ENCODE assay signal across 21 cellular contexts in the genomic region with DNA sequence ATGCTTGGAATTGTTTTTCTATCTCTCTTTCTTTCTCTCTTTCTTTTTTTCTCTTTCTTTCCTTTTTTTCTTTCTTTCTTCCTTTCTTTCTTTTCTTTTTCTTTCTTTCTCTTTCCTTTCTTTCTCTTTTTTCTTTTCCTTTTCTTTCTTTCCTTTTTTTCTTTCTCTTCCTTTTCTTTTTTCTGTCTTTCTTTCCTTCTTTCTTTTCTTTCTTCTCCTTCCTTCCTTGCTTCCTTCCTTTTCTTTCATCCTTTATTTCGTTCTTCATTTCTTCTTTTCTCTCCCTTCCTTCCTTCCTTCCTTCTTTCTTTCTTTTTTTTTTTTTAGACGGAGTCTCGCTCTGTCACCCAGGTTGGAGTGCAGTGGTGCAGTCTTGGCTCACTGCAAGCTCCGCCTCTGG. TPM values are rescaled to one million over a fixed set of nuclear protein-coding genes. Genes with fewer than 3 reads are reported as not detected.
DNase-seq lines count a peak whose midpoint lies in the region; ATAC-seq and TF ChIP-seq lines count a peak whose summit lies in the region.
"Had no signal": no experiment of that assay in that cellular context is flagged by ENCODE, and none has a peak within 500 bp of the region (broad histone marks: within the 10 kb centered on the region; RNA-seq: fewer than 3 reads in every experiment).

No MANE protein-coding gene starts in this region.

- TF ChIP-seq CTCF in activated B cell treated with CpG ODN at 0.5 μM for 24 hours (IDR thresholded peaks at IDR 0.05) (peak; percentile 22), type B pancreatic cell (conservative IDR thresholded peaks at IDR 0.05) (no peak)

- no peaks in the 10 kb centered on the region for H3K27me3 Mint-ChIP-seq in activated naive CD8-positive, alpha-beta T cell
- H3K27me3 Mint-ChIP-seq in activated naive CD8-positive, alpha-beta T cell treated with anti-CD3 and anti-CD28 coated beads, Interleukin-2, amount 50 U/mL, for 24 hours = peaks cover 12% of the 10 kb centered on the region
- no peaks in the 10 kb centered on the region for H3K27me3 Mint-ChIP-seq in activated B cell treated with CpG ODN at 0.5 μM for 24 hours
- peaks cover 6% of the 10 kb centered on the region for H3K27me3 Mint-ChIP-seq in memory B cell
- peaks cover 10% of the 10 kb centered on the region for H3K27me3 Mint-ChIP-seq in type B pancreatic cell
- peaks cover 7% of the 10 kb centered on the region for H3K27me3 Mint-ChIP-seq in activated CD4-positive, alpha-beta memory T cell treated with anti-CD3 and anti-CD28 coated beads for 36 hours

- intact Hi-C loops in activated B cell treated with CpG ODN at 0.5 μM for 24 hours (cut with micrococcal nuclease) = no loop called here
- intact Hi-C loops in activated CD4-positive, alpha-beta memory T cell treated with anti-CD3 and anti-CD28 coated beads for 36 hours (cut with micrococcal nuclease) = no loop called here

- peak overlapping the region; percentile 53 for H3K4me3 Mint-ChIP-seq in activated naive CD8-positive, alpha-beta T cell
- H3K4me3 Mint-ChIP-seq in activated naive CD8-positive, alpha-beta T cell treated with anti-CD3 and anti-CD28 coated beads, Interleukin-2, amount 50 U/mL, for 24 hours = no peak overlapping the region
- H3K4me3 Mint-ChIP-seq in activated B cell treated with CpG ODN at 0.5 μM for 24 hours (no peak overlapping the region), memory B cell (peak overlapping the region; percentile 56), type B pancreatic cell (peak overlapping the region; percentile 85)
- no peak overlapping the region for H3K4me3 Mint-ChIP-seq in activated CD4-positive, alpha-beta memory T cell treated with anti-CD3 and anti-CD28 coated beads for 36 hours

- ATAC-seq in activated naive CD8-positive, alpha-beta T cell treated with anti-CD3 and anti-CD28 coated beads, Interleukin-2, amount 50 U/mL, for 24 hours = no peak
- ATAC-seq in activated B cell treated with CpG ODN at 0.5 μM for 24 hours (ENCODE audit: low read depth) (no peak), memory B cell (ENCODE audit: low read depth) (no peak)

- no peak for DNase-seq in activated naive CD8-positive, alpha-beta T cell treated with anti-CD3 and anti-CD28 coated beads, Interleukin-2, amount 50 U/mL, for 24 hours
- no peak for DNase-seq in activated B cell treated with CpG ODN at 0.5 μM for 24 hours
- no peak for DNase-seq in memory B cell (ENCODE audit: low spot score in 2 of 2)
- DNase-seq in type B pancreatic cell (ENCODE audit: extremely low spot score, unreplicated experiment) = no peak
- no peak for DNase-seq in NCI-H2227 treated with DMSO at 0.1 percent for 48 hours (lab: John Stamatoyannopoulos, UW)
- no peak for DNase-seq in germinal center (ENCODE audit: low spot score)
- no peak for DNase-seq in activated CD4-positive, alpha-beta memory T cell treated with anti-CD3 and anti-CD28 coated beads for 36 hours
- DNase-seq: activated CD4-positive, CD25-positive, alpha-beta regulatory T cell treated with anti-CD3 and anti-CD28 coated beads, Interleukin-2, amount 50 U/mL, for 72 hours; activated CD8-positive, alpha-beta memory T cell treated with anti-CD3 and anti-CD28 coated beads, Interleukin-2, amount 50 U/mL, for 4 hours; activated naive CD4-positive, alpha-beta T cell treated with anti-CD3 and anti-CD28 coated beads, Interleukin-2, amount 50 U/mL, for 16 hours; cortex of kidney; foreskin fibroblast; mesendoderm; MV-4-11; NCI-H1694 treated with DMSO at 0.1 percent for 48 hours; NCI-H226; retina; SIG-M5; spleen had no signal

- no peak overlapping the region for H3K27ac Mint-ChIP-seq in activated naive CD8-positive, alpha-beta T cell
- no peak overlapping the region for H3K27ac Mint-ChIP-seq in activated naive CD8-positive, alpha-beta T cell treated with anti-CD3 and anti-CD28 coated beads, Interleukin-2, amount 50 U/mL, for 24 hours
- H3K27ac Mint-ChIP-seq in activated B cell treated with CpG ODN at 0.5 μM for 24 hours (peak overlapping the region; percentile 46), memory B cell (no peak overlapping the region), type B pancreatic cell (peak overlapping the region; percentile 86)
- H3K27ac Mint-ChIP-seq in activated CD4-positive, alpha-beta memory T cell treated with anti-CD3 and anti-CD28 coated beads for 36 hours = no peak overlapping the region

- POLR2A ChIA-PET in activated B cell treated with CpG ODN at 0.5 μM for 24 hours (lab: Charles Lee) = interaction anchor here (0.6 to 1.6 kb wide), 2 partner anchors 23 to 91 kb away, joined by 4 to 8 read pairs; no protein-coding TSS in a partner anchor
- POLR2A ChIA-PET in activated CD4-positive, alpha-beta memory T cell treated with anti-CD3 and anti-CD28 coated beads for 36 hours (lab: Charles Lee) = interaction anchor here (1.0 kb wide), 1 partner anchor 23 kb away, joined by 4 read pairs; a partner anchor contains a TSS

- H3K36me3 Mint-ChIP-seq in activated naive CD8-positive, alpha-beta T cell = no peaks in the 10 kb centered on the region
- H3K36me3 Mint-ChIP-seq in activated naive CD8-positive, alpha-beta T cell treated with anti-CD3 and anti-CD28 coated beads, Interleukin-2, amount 50 U/mL, for 24 hours (ENCODE audit: low read depth) = no peaks in the 10 kb centered on the region
- H3K36me3 Mint-ChIP-seq in activated B cell treated with CpG ODN at 0.5 μM for 24 hours (ENCODE audit: low read depth) (no peaks in the 10 kb centered on the region), memory B cell (no peaks in the 10 kb centered on the region), type B pancreatic cell (no peaks in the 10 kb centered on the region)
- no peaks in the 10 kb centered on the region for H3K36me3 Mint-ChIP-seq in activated CD4-positive, alpha-beta memory T cell treated with anti-CD3 and anti-CD28 coated beads for 36 hours

- no peaks in the 10 kb centered on the region for H3K9me3 Mint-ChIP-seq in activated naive CD8-positive, alpha-beta T cell (ENCODE audit: low read depth)
- no peaks in the 10 kb centered on the region for H3K9me3 Mint-ChIP-seq in activated naive CD8-positive, alpha-beta T cell treated with anti-CD3 and anti-CD28 coated beads, Interleukin-2, amount 50 U/mL, for 24 hours
- H3K9me3 Mint-ChIP-seq in activated B cell treated with CpG ODN at 0.5 μM for 24 hours (no peaks in the 10 kb centered on the region), memory B cell (no peaks in the 10 kb centered on the region), type B pancreatic cell (no peaks in the 10 kb centered on the region)
- no peaks in the 10 kb centered on the region for H3K9me3 Mint-ChIP-seq in activated CD4-positive, alpha-beta memory T cell treated with anti-CD3 and anti-CD28 coated beads for 36 hours

- CTCF ChIA-PET in activated B cell treated with CpG ODN at 0.5 μM for 24 hours (lab: Charles Lee) = no interaction called here
- CTCF ChIA-PET in activated CD4-positive, alpha-beta memory T cell treated with anti-CD3 and anti-CD28 coated beads for 36 hours (lab: Charles Lee) = no interaction called here

- peaks cover 1% of the 10 kb centered on the region for H3K4me1 Mint-ChIP-seq in activated naive CD8-positive, alpha-beta T cell (ENCODE audit: low read depth)
- H3K4me1 Mint-ChIP-seq in activated naive CD8-positive, alpha-beta T cell treated with anti-CD3 and anti-CD28 coated beads, Interleukin-2, amount 50 U/mL, for 24 hours = peaks cover 2% of the 10 kb centered on the region
- H3K4me1 Mint-ChIP-seq in activated B cell treated with CpG ODN at 0.5 μM for 24 hours = peaks cover 5% of the 10 kb centered on the region
- H3K4me1 Mint-ChIP-seq in memory B cell = peaks cover 8% of the 10 kb centered on the region
- H3K4me1 Mint-ChIP-seq in type B pancreatic cell (ENCODE audit: unreplicated experiment) = peaks cover 11% of the 10 kb centered on the region
- no peaks in the 10 kb centered on the region for H3K4me1 Mint-ChIP-seq in activated CD4-positive, alpha-beta memory T cell treated with anti-CD3 and anti-CD28 coated beads for 36 hours (ENCODE audit: low read depth)

RNA-seq across cellular contexts. Expression of a gene that starts 1.9 kb away (rescaled TPM):
- total RNA-seq in activated B cell treated with CpG ODN at 0.5 μM for 24 hours (2.1 and 2.5 TPM in 2 replicates), type B pancreatic cell (ENCODE audit: low replicate concordance) (79.0 and 82.0 TPM in 2 replicates)
- total RNA-seq in activated CD4-positive, alpha-beta memory T cell treated with anti-CD3 and anti-CD28 coated beads for 36 hours = 1 to 10 TPM; 6.0 to 6.1 TPM

RNA-seq across cellular contexts. Expression of a gene that starts 22.7 kb away (rescaled TPM):
- total RNA-seq in activated B cell treated with CpG ODN at 0.5 μM for 24 hours (91.9 and 96.9 TPM in 2 replicates), type B pancreatic cell (ENCODE audit: low replicate concordance) (78.8 and 110 TPM in 2 replicates)
- 10 to 100 TPM; 67.7 to 71.4 TPM for total RNA-seq in activated CD4-positive, alpha-beta memory T cell treated with anti-CD3 and anti-CD28 coated beads for 36 hours

RNA-seq across cellular contexts. Expression of a gene that starts 35.3 kb away (rescaled TPM):
- total RNA-seq in activated B cell treated with CpG ODN at 0.5 μM for 24 hours (117 and 141 TPM in 2 replicates), type B pancreatic cell (ENCODE audit: low replicate concordance) (191 and 290 TPM in 2 replicates)
- 100 to 1,000 TPM; 266 to 277 TPM for total RNA-seq in activated CD4-positive, alpha-beta memory T cell treated with anti-CD3 and anti-CD28 coated beads for 36 hours

RNA-seq across cellular contexts. Expression of a gene that starts 46.1 kb away (rescaled TPM):
- total RNA-seq in activated B cell treated with CpG ODN at 0.5 μM for 24 hours (not detected in 2 replicates), type B pancreatic cell (ENCODE audit: low replicate concordance) (0.24 TPM in 1 of 2 replicates, not detected in the other)
- total RNA-seq in activated CD4-positive, alpha-beta memory T cell treated with anti-CD3 and anti-CD28 coated beads for 36 hours = not detected
- total RNA-seq: PC-9, spleen had no signal

RNA-seq across cellular contexts. Expression of a gene that starts 57.2 kb away (rescaled TPM):
- not detected in 2 replicates for total RNA-seq in activated B cell treated with CpG ODN at 0.5 μM for 24 hours
- 3.4 and 10.6 TPM in 2 replicates for total RNA-seq in type B pancreatic cell (ENCODE audit: low replicate concordance)
- 1 to 10 TPM; 1.9 to 3.7 TPM for total RNA-seq in activated CD4-positive, alpha-beta memory T cell treated with anti-CD3 and anti-CD28 coated beads for 36 hours

Comparison
In these comparisons a context has a peak if more than half of its experiments do, and no peak if none do; other contexts are left out.
1. H3K4me3 Mint-ChIP-seq: peak in activated naive CD8-positive, alpha-beta T cell (single experiment), memory B cell (single experiment) and type B pancreatic cell (single experiment); none in activated naive CD8-positive, alpha-beta T cell treated with anti-CD3 and anti-CD28 coated beads, Interleukin-2, amount 50 U/mL, for 24 hours (single experiment), activated B cell treated with CpG ODN at 0.5 μM for 24 hours (single experiment) and activated CD4-positive, alpha-beta memory T cell treated with anti-CD3 and anti-CD28 coated beads for 36 hours (single experiment).
2. H3K27ac Mint-ChIP-seq: peak in activated B cell treated with CpG ODN at 0.5 μM for 24 hours (single experiment) and type B pancreatic cell (single experiment); none in activated naive CD8-positive, alpha-beta T cell (single experiment), activated naive CD8-positive, alpha-beta T cell treated with anti-CD3 and anti-CD28 coated beads, Interleukin-2, amount 50 U/mL, for 24 hours (single experiment), memory B cell (single experiment) and activated CD4-positive, alpha-beta memory T cell treated with anti-CD3 and anti-CD28 coated beads for 36 hours (single experiment).
3. RNA of a gene that starts 1.9 kb away (total RNA-seq): 79.0 to 82.0 TPM in type B pancreatic cell; 6.0 to 6.1 TPM in activated CD4-positive, alpha-beta memory T cell treated with anti-CD3 and anti-CD28 coated beads for 36 hours and 2.1 to 2.5 TPM in activated B cell treated with CpG ODN at 0.5 μM for 24 hours; every median in the first group is over 10 times any median in the second.